In the genomic region with DNA sequence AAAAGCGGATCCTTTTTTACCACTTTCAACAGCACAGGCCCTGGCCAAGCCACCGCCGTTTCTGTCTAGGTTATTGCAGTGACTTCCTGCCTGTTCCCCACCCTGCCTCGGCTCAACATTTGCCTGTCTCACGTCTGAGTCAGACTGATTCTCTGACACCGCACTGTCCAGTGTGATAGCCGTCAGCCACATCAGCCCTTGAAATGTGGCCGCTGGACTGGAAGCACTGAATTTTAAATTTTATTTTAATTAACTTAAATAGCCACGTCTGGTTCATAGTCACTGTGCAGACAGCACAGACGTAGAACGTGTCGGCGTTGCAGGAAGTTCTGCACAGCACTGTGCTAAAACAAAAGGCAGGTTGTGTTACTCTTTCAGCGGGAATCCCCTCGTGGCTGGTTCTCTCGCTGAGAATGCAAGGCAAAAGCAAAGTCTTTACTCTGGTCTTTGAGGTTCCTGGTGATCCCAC, we compare ENCODE assay signal across 8 cellular contexts. TPM values are rescaled to one million over a fixed set of nuclear protein-coding genes. Genes with fewer than 3 reads are reported as not detected.
DNase-seq lines count a peak whose midpoint lies in the region; ATAC-seq and TF ChIP-seq lines count a peak whose summit lies in the region.

No MANE protein-coding gene starts in this region.

- ATAC-seq in HG02798 (IDR thresholded peaks at IDR 0.05; ENCODE audit: poor library complexity, unreplicated experiment): peak; percentile 61

- TF ChIP-seq POLR2A in lower leg skin (IDR thresholded peaks at IDR 0.05): no peak

- no peaks in the 10 kb centered on the region for H3K9me3 ChIP-seq in A673 (ENCODE audit: low read depth, low read length, poor library complexity, severe bottlenecking)

- no peaks in the 10 kb centered on the region for H3K4me1 ChIP-seq in A673 (ENCODE audit: insufficient read depth, low read length, poor library complexity, severe bottlenecking)

- TF ChIP-seq CTCF in lower leg skin (IDR thresholded peaks at IDR 0.05): no peak
- TF ChIP-seq CTCF in A673 (conservative IDR thresholded peaks at IDR 0.05; ENCODE audit: low read depth, low read length): no peak

- peaks cover 55% of the 10 kb centered on the region for H3K36me3 ChIP-seq in A673 (ENCODE audit: insufficient read depth, low read length, poor library complexity, severe bottlenecking)

- intact Hi-C loops in lower leg skin (cut with DNase I; ENCODE audit: low total_unique reads) (no loop called here), A673 (cut with micrococcal nuclease; ENCODE audit: unreplicated experiment) (no loop called here)

- H3K27me3 ChIP-seq in A673 (replicated peaks; ENCODE audit: insufficient read depth, low read depth, low read length, poor library complexity): no peaks in the 10 kb centered on the region

- H3K27ac ChIP-seq in A673 (ENCODE audit: low read depth, low read length, poor library complexity, severe bottlenecking): no peak overlapping the region

- 73 to 75% methylated on average over 16 of the region's 16 CpGs for WGBS in lower leg skin, 2 donors

- no TSS peak for BruUV-seq in A673 (replicated peaks; lab: Mats Ljungman, UMichigan)

- CTCF ChIA-PET in A673 (lab: Charles Lee): no interaction called here

- DNase-seq in activated CD4-positive, alpha-beta T cell treated with anti-CD3 and anti-CD28 coated beads, Interleukin-2, amount 50 U/mL, for 24 hours (ENCODE audit: low read depth in 1 of 2, low spot score in 1 of 2): peak; percentile 36 to 65
- DNase-seq in germinal center (ENCODE audit: low spot score): peak; percentile 6
- DNase-seq in stimulated activated CD8-positive, alpha-beta memory T cell treated with anti-CD3 and anti-CD28 coated beads, Interleukin-15, amount 100 ng/mL, for 48 hours (ENCODE audit: low read depth in 2 of 2): peak; percentile 42 to 48
- DNase-seq in NCI-H2107 (lab: John Stamatoyannopoulos, UW): no peak
- no peak for DNase-seq in cortex of kidney (lab: John Stamatoyannopoulos, UW)
- DNase-seq in lower leg skin (ENCODE audit: low spot score in 2 of 2): no peak
- no peak for DNase-seq in A673 (ENCODE audit: low spot score)

- POLR2A ChIA-PET in A673 (lab: Charles Lee; ENCODE audit: low non-redundant PET): no interaction called here

- H3K4me3 ChIP-seq in lower leg skin (ENCODE audit: low read depth, poor library complexity, severe bottlenecking) (no peak overlapping the region), A673 (ENCODE audit: low read depth, low read length, poor library complexity, severe bottlenecking) (no peak overlapping the region)

RNA-seq across cellular contexts. Expression of gene ADSL, which starts 56.3 kb away (rescaled TPM):
- total RNA-seq in lower leg skin (10 to 100 TPM; 26.7 to 49.0 (median 36.6) TPM), A673 (2021) (133 and 144 TPM in 2 replicates)

Comparison
In these comparisons a context has a peak if more than half of its experiments do, and no peak if none do; other contexts are left out.
1. DNase-seq: peak in activated CD4-positive, alpha-beta T cell treated with anti-CD3 and anti-CD28 coated beads, Interleukin-2, amount 50 U/mL, for 24 hours (2 of 2), germinal center (single experiment) and stimulated activated CD8-positive, alpha-beta memory T cell treated with anti-CD3 and anti-CD28 coated beads, Interleukin-15, amount 100 ng/mL, for 48 hours (2 of 2); none in NCI-H2107 (single experiment), cortex of kidney (single experiment), lower leg skin (0 of 2) and A673 (single experiment).